ENCODE assay signal across 12 cellular contexts in genomic region chr6:119443993-119444641, GRCh38.
DNase-seq lines count a peak whose midpoint lies in the region; ATAC-seq lines count a peak whose summit lies in the region.
"Had no signal": no experiment of that assay in that cellular context is flagged by ENCODE, and none has a peak within 500 bp of the region (broad histone marks: within the 10 kb centered on the region; RNA-seq: fewer than 3 reads in every experiment).

No MANE protein-coding gene starts in this region.

- H3K23ac ChIP-seq in mesenchymal stem cell (ENCODE audit: low read length in 2 of 2) = no peak overlapping the region

- H3K4ac ChIP-seq in mesenchymal stem cell (ENCODE audit: low read depth in 1 of 2, low read length in 2 of 2) = no peak overlapping the region

- no peak overlapping the region for H2BK15ac ChIP-seq in mesenchymal stem cell (ENCODE audit: low read depth, poor library complexity, severe bottlenecking)

- H4K91ac ChIP-seq in mesenchymal stem cell (ENCODE audit: low read length) = no peak overlapping the region

- no peak overlapping the region for H2BK120ac ChIP-seq in mesenchymal stem cell (ENCODE audit: low read depth, low read length)

- ATAC-seq in HG02759 (IDR thresholded peaks at IDR 0.05; ENCODE audit: unreplicated experiment) (peak; percentile 21), GM21737 (IDR thresholded peaks at IDR 0.05; ENCODE audit: unreplicated experiment) (no peak)

- H2BK5ac ChIP-seq in mesenchymal stem cell (ENCODE audit: low read depth, low read length, poor library complexity, severe bottlenecking) = no peak overlapping the region

- H3K27ac ChIP-seq in mesenchymal stem cell (ENCODE audit: low read length, poor library complexity, severe bottlenecking) = no peak overlapping the region

- peaks cover 4% of the 10 kb centered on the region for H3K4me1 ChIP-seq in mesenchymal stem cell (ENCODE audit: control insufficient read depth, insufficient read depth, low read depth, low read length)

- no peak overlapping the region for H2BK12ac ChIP-seq in mesenchymal stem cell (ENCODE audit: low read length in 2 of 2)

- H3K27ac Mint-ChIP-seq in T-helper 1 cell treated with Interleukin-12 subunit alpha and Interleukin-12 subunit beta and Interleukin-4 antibody, amounts not matched to agents 30 μg/mL and 1 μg/mL, for 36 hours = peak overlapping the region; percentile 66
- H3K27ac Mint-ChIP-seq: activated CD4-positive, alpha-beta T cell treated with anti-CD3 and anti-CD28 coated beads, Interleukin-2, amount 10 ng/mL, durations not matched to agents 24 days and 14 days; CD4-positive, alpha-beta T cell had no signal

- H2AK5ac ChIP-seq in mesenchymal stem cell (ENCODE audit: low read length, severe bottlenecking) = no peak overlapping the region

- H3K27me3 ChIP-seq in mesenchymal stem cell (ENCODE audit: control insufficient read depth in 1 of 2, insufficient read depth in 1 of 2, low read length in 2 of 2) = no peaks in the 10 kb centered on the region

- 54% methylated on average over 4 of the region's 7 CpGs for WGBS in mesenchymal stem cell

- H3K36me3 ChIP-seq in mesenchymal stem cell (ENCODE audit: control insufficient read depth in 1 of 2, insufficient read depth in 2 of 2, low read depth in 1 of 2, low read length in 2 of 2) = no peaks in the 10 kb centered on the region

- H3K14ac ChIP-seq in mesenchymal stem cell (ENCODE audit: low read length in 2 of 2) = no peak overlapping the region

- peaks cover 5% of the 10 kb centered on the region for H3K27me3 Mint-ChIP-seq in T-helper 1 cell treated with Interleukin-12 subunit alpha and Interleukin-12 subunit beta and Interleukin-4 antibody, amounts not matched to agents 30 μg/mL and 1 μg/mL, for 36 hours (ENCODE audit: low read depth)
- H3K27me3 Mint-ChIP-seq: CD4-positive, alpha-beta T cell had no signal

- H3K4me1 Mint-ChIP-seq in T-helper 1 cell treated with Interleukin-12 subunit alpha and Interleukin-12 subunit beta and Interleukin-4 antibody, amounts not matched to agents 30 μg/mL and 1 μg/mL, for 36 hours (ENCODE audit: low read depth) = peaks cover 38% of the 10 kb centered on the region

- no peak overlapping the region for H3K4me2 ChIP-seq in mesenchymal stem cell (ENCODE audit: low read length, poor library complexity, severe bottlenecking)

- no peak overlapping the region for H4K8ac ChIP-seq in mesenchymal stem cell (ENCODE audit: low read length)

- no peaks in the 10 kb centered on the region for H3K79me1 ChIP-seq in mesenchymal stem cell (replicated peaks; ENCODE audit: low read length, poor library complexity, severe bottlenecking)

- peak overlapping the region in 1 of 2 experiments; percentile 41 for H3K18ac ChIP-seq in mesenchymal stem cell (ENCODE audit: low read depth in 1 of 2, low read length in 2 of 2)

- H3K4me3 ChIP-seq in GM08714 (ENCODE audit: low read length) (peak overlapping the region; percentile 25; the same call in 1 of the 2 replicates), mesenchymal stem cell (ENCODE audit: insufficient read depth in 1 of 2, low read depth in 1 of 2, low read length in 2 of 2) (no peak overlapping the region)

- peak overlapping the region; percentile 8 for H3K4me3 Mint-ChIP-seq in T-helper 1 cell treated with Interleukin-12 subunit alpha and Interleukin-12 subunit beta and Interleukin-4 antibody, amounts not matched to agents 30 μg/mL and 1 μg/mL, for 36 hours
- H3K4me3 Mint-ChIP-seq: activated CD4-positive, alpha-beta T cell treated with anti-CD3 and anti-CD28 coated beads, Interleukin-2, amount 10 ng/mL, durations not matched to agents 24 days and 14 days; CD4-positive, alpha-beta T cell had no signal

- peaks cover 16% of the 10 kb centered on the region for H3K36me3 Mint-ChIP-seq in T-helper 1 cell treated with Interleukin-12 subunit alpha and Interleukin-12 subunit beta and Interleukin-4 antibody, amounts not matched to agents 30 μg/mL and 1 μg/mL, for 36 hours (ENCODE audit: low read depth)

- H3K9me3 ChIP-seq in mesenchymal stem cell (ENCODE audit: control insufficient read depth, low read length) = no peaks in the 10 kb centered on the region

- no peak overlapping the region for H2AFZ ChIP-seq in mesenchymal stem cell (ENCODE audit: low read depth, low read length)

- peak; percentile 44 for DNase-seq in mesenchymal stem cell
- DNase-seq in dermis blood vessel endothelial cell = no peak
- DNase-seq in superior temporal gyrus (ENCODE audit: extremely low spot score) = no peak
- no peak for DNase-seq in activated gamma-delta T cell (lab: John Stamatoyannopoulos, UW)
- DNase-seq: activated CD4-positive, alpha-beta T cell treated with anti-CD3 and anti-CD28 coated beads, Interleukin-2, amount 10 ng/mL, durations not matched to agents 24 days and 14 days; CD4-positive, alpha-beta T cell; NCI-H2029 treated with DMSO at 0.1 percent for 48 hours; stimulated activated naive CD4-positive, alpha-beta T cell treated with Interleukin-2 at 50 U/mL for 16 hours had no signal

- no peak overlapping the region for H3K9ac ChIP-seq in mesenchymal stem cell (ENCODE audit: low read length)

- peaks cover 8% of the 10 kb centered on the region for H3K9me3 Mint-ChIP-seq in T-helper 1 cell treated with Interleukin-12 subunit alpha and Interleukin-12 subunit beta and Interleukin-4 antibody, amounts not matched to agents 30 μg/mL and 1 μg/mL, for 36 hours
- H3K9me3 Mint-ChIP-seq: CD4-positive, alpha-beta T cell had no signal
